8 cellular contexts compared by ENCODE assay signal in genomic region chr15:101970624-101971023, GRCh38.
DNase-seq lines count a peak whose midpoint lies in the region; ATAC-seq and TF ChIP-seq lines count a peak whose summit lies in the region.
"Not testable (repeated sequence)": the region's sequence is repeated elsewhere in the genome, so short reads cannot be mapped to it uniquely, and the experiment has no call there.

No MANE protein-coding gene starts in this region.

- not testable (repeated sequence) for H3K4me1 Mint-ChIP-seq in glutamatergic neuron (ENCODE audit: low read depth, unreplicated experiment); neural progenitor cell

- TF ChIP-seq CTCF in A673 (conservative IDR thresholded peaks at IDR 0.05; ENCODE audit: low read depth, low read length); glutamatergic neuron (IDR thresholded peaks at IDR 0.05; ENCODE audit: partially characterized antibody, unreplicated experiment); lower lobe of right lung (IDR thresholded peaks at IDR 0.05); neural progenitor cell (IDR thresholded peaks at IDR 0.05); upper lobe of right lung (IDR thresholded peaks at IDR 0.05): not testable (repeated sequence)

- H3K36me3 Mint-ChIP-seq in glutamatergic neuron (ENCODE audit: unreplicated experiment); neural progenitor cell: not testable (repeated sequence)

- not testable (repeated sequence) for H4K20me1 ChIP-seq in neural progenitor cell (ENCODE audit: low read depth)

- H3F3A ChIP-seq in neural progenitor cell (ENCODE audit: low read depth) = not testable (repeated sequence)

- H3K27me3 ChIP-seq in A673 (replicated peaks; ENCODE audit: insufficient read depth, low read depth, low read length, poor library complexity); lower lobe of right lung (ENCODE audit: low read depth); neural progenitor cell; upper lobe of right lung: not testable (repeated sequence)

- not testable (repeated sequence) for BruUV-seq in A673 (replicated peaks; lab: Mats Ljungman, UMichigan)

- H3K4me3 ChIP-seq in A673 (ENCODE audit: low read depth, low read length, poor library complexity, severe bottlenecking); lower lobe of right lung; neural progenitor cell; upper lobe of right lung: not testable (repeated sequence)

- H3K27ac Mint-ChIP-seq in glutamatergic neuron (ENCODE audit: unreplicated experiment); neural progenitor cell: not testable (repeated sequence)

- H2AFZ ChIP-seq in neural progenitor cell (replicated peaks) = not testable (repeated sequence)

- intact Hi-C loops in A673 (cut with micrococcal nuclease; ENCODE audit: unreplicated experiment); lower lobe of right lung (cut with DNase I); upper lobe of right lung (cut with DNase I): not testable (repeated sequence)

- H3K9me3 ChIP-seq in A673 (ENCODE audit: low read depth, low read length, poor library complexity, severe bottlenecking); lower lobe of right lung; neural progenitor cell (ENCODE audit: low read depth); upper lobe of right lung: not testable (repeated sequence)

- not testable (repeated sequence) for H3K4me2 ChIP-seq in neural progenitor cell

- H3K36me3 ChIP-seq in A673 (ENCODE audit: insufficient read depth, low read length, poor library complexity, severe bottlenecking); lower lobe of right lung; neural progenitor cell; upper lobe of right lung: not testable (repeated sequence)

- H3K4me3 Mint-ChIP-seq in glutamatergic neuron (ENCODE audit: unreplicated experiment); neural progenitor cell: not testable (repeated sequence)

- H3K79me2 ChIP-seq in neural progenitor cell (ENCODE audit: low read depth) = not testable (repeated sequence)

- POLR2A ChIA-PET in A673 (lab: Charles Lee; ENCODE audit: low non-redundant PET) = not testable (repeated sequence)

- not testable (repeated sequence) for H3K27me3 Mint-ChIP-seq in glutamatergic neuron (ENCODE audit: unreplicated experiment); neural progenitor cell (ENCODE audit: insufficient read depth, low read depth)

- H3K9me3 Mint-ChIP-seq in glutamatergic neuron (ENCODE audit: unreplicated experiment); neural progenitor cell: not testable (repeated sequence)

- H3K27ac ChIP-seq in A673 (ENCODE audit: low read depth, low read length, poor library complexity, severe bottlenecking); lower lobe of right lung; neural progenitor cell; upper lobe of right lung: not testable (repeated sequence)

- not testable (repeated sequence) for ATAC-seq in lower lobe of right lung, upper lobe of right lung

- H3K9ac ChIP-seq in neural progenitor cell = not testable (repeated sequence)

- DNase-seq in A673 (ENCODE audit: low spot score) (peak; percentile 22), ecto neural progenitor cell (ENCODE audit: low spot score) (peak; percentile 7), glutamatergic neuron (peak; percentile 35), islet precursor cell (peak; percentile 5), lower lobe of right lung (peak; percentile 6), neural progenitor cell (ENCODE audit: low spot score) (peak; percentile 1), retina (peak; percentile 7), upper lobe of right lung (peak; percentile 42)

- CTCF ChIA-PET in A673 (lab: Charles Lee) = not testable (repeated sequence)

- H3K4me1 ChIP-seq in A673 (ENCODE audit: insufficient read depth, low read length, poor library complexity, severe bottlenecking); lower lobe of right lung; neural progenitor cell; upper lobe of right lung: not testable (repeated sequence)
